ENCODE assay signal across 30 cellular contexts in genomic region chr5:135091286-135091685, GRCh38. TPM values are rescaled to one million over a fixed set of nuclear protein-coding genes. Genes with fewer than 3 reads are reported as not detected.
"Had no signal": no experiment of that assay in that cellular context is flagged by ENCODE, and none has a peak within 500 bp of the region (broad histone marks: within the 10 kb centered on the region; RNA-seq: fewer than 3 reads in every experiment).

No MANE protein-coding gene starts in this region.

- H3K36me3 Mint-ChIP-seq: activated naive CD8-positive, alpha-beta T cell treated with anti-CD3 and anti-CD28 coated beads for 36 hours had no signal

- H3K27ac Mint-ChIP-seq: activated CD8-positive, alpha-beta T cell treated with anti-CD3 and anti-CD28 coated beads for 36 hours; activated naive CD8-positive, alpha-beta T cell treated with anti-CD3 and anti-CD28 coated beads for 36 hours; activated T-cell treated with anti-CD3 and anti-CD28 coated beads, Interleukin-2, amount 50 U/mL, for 72 hours had no signal

- H3K27me3 ChIP-seq: ascending aorta, SJCRH30 had no signal

- H3K9me3 Mint-ChIP-seq: activated CD8-positive, alpha-beta T cell treated with anti-CD3 and anti-CD28 coated beads for 36 hours; activated naive CD8-positive, alpha-beta T cell treated with anti-CD3 and anti-CD28 coated beads for 36 hours; activated T-cell treated with anti-CD3 and anti-CD28 coated beads, Interleukin-2, amount 50 U/mL, for 72 hours had no signal

- H3K4me3 ChIP-seq: ascending aorta, SJCRH30, SK-N-MC had no signal

- H3K4me1 Mint-ChIP-seq: activated naive CD8-positive, alpha-beta T cell treated with anti-CD3 and anti-CD28 coated beads for 36 hours had no signal

- H3K4me1 ChIP-seq: ascending aorta, SJCRH30 had no signal

- ATAC-seq: activated CD8-positive, alpha-beta T cell treated with anti-CD3 and anti-CD28 coated beads for 36 hours; activated T-cell treated with anti-CD3 and anti-CD28 coated beads, Interleukin-2, amount 50 U/mL, for 72 hours; PC-3 had no signal

- H3K27ac ChIP-seq: ascending aorta, RWPE1, SJCRH30, SK-N-MC, WERI-Rb-1 had no signal

- H3K9me3 ChIP-seq: ascending aorta, SJCRH30 had no signal

- H3K36me3 ChIP-seq: ascending aorta, SJCRH30, WERI-Rb-1 had no signal

- H3K4me3 Mint-ChIP-seq: activated CD8-positive, alpha-beta T cell treated with anti-CD3 and anti-CD28 coated beads for 36 hours; activated naive CD8-positive, alpha-beta T cell treated with anti-CD3 and anti-CD28 coated beads for 36 hours; activated T-cell treated with anti-CD3 and anti-CD28 coated beads, Interleukin-2, amount 50 U/mL, for 72 hours had no signal

- DNase-seq: activated CD4-positive, alpha-beta T cell treated with anti-CD3 and anti-CD28 coated beads for 1 hour; activated CD4-positive, alpha-beta T cell treated with anti-CD3 and anti-CD28 coated beads for 48 hours; activated CD4-positive, CD25-positive, alpha-beta regulatory T cell; activated CD8-positive, alpha-beta T cell treated with anti-CD3 and anti-CD28 coated beads for 36 hours; activated gamma-delta T cell treated with Interleukin-2 at 50 U/mL for 16 hours; activated naive CD4-positive, alpha-beta T cell treated with anti-CD3 and anti-CD28 coated beads, Interleukin-2, amount 50 U/mL, for 16 hours; activated naive CD8-positive, alpha-beta T cell treated with anti-CD3 and anti-CD28 coated beads for 36 hours; activated T-cell treated with anti-CD3 and anti-CD28 coated beads, Interleukin-2, amount 50 U/mL, for 1 hour; activated T-cell treated with anti-CD3 and anti-CD28 coated beads, Interleukin-2, amount 50 U/mL, for 72 hours; amniotic stem cell; caudate nucleus; cerebellar nuclear complex; IMR-90; Karpas-422; KBM-7; NCI-H1105; NCI-H1417 treated with DMSO at 0.1 percent for 48 hours; NCI-H1694; NCI-H2029; NCI-H345; NCI-H524 treated with DMSO at 0.1 percent for 48 hours; NK-92 treated with Interleukin-12 subunit alpha and Interleukin-12 subunit beta, amount 100 ng/mL, for 24 hours; PC-3; SHP77; SJCRH30; T1000; WERI-Rb-1 had no signal

RNA-seq across cellular contexts. Expression of gene PITX1, which starts 57.3 kb away (rescaled TPM):
- total RNA-seq: activated naive CD8-positive, alpha-beta T cell treated with anti-CD3 and anti-CD28 coated beads for 36 hours had no signal
